20 cellular contexts compared by ENCODE assay signal in genomic region chr6:13472099-13472498, GRCh38. TPM values are rescaled to one million over a fixed set of nuclear protein-coding genes. Genes with fewer than 3 reads are reported as not detected.
DNase-seq lines count a peak whose midpoint lies in the region; ATAC-seq and TF ChIP-seq lines count a peak whose summit lies in the region.
"Had no signal": no experiment of that assay in that cellular context is flagged by ENCODE, and none has a peak within 500 bp of the region (broad histone marks: within the 10 kb centered on the region; RNA-seq: fewer than 3 reads in every experiment).

No MANE protein-coding gene starts in this region.

- no peak for TF ChIP-seq CTCF in BJ (IDR thresholded peaks at IDR 0.05; ENCODE audit: insufficient read depth, low read depth, low read length)
- TF ChIP-seq CTCF in astrocyte of the cerebellum (IDR thresholded peaks at IDR 0.05; ENCODE audit: low read depth, low read length, missing control alignments), result no peak
- TF ChIP-seq CTCF in tibial artery (IDR thresholded peaks at IDR 0.05), result no peak

- H3K27me3 ChIP-seq in BJ (ENCODE audit: control insufficient read depth, insufficient read depth, low read length), result no peaks in the 10 kb centered on the region
- no peaks in the 10 kb centered on the region for H3K27me3 ChIP-seq in tibial artery
- H3K27me3 ChIP-seq: SJSA1 had no signal

- CTCF ChIA-PET in BJ (lab: Yijun Ruan, JAX), result interaction anchor here (0.6 to 1.6 kb wide), 2 partner anchors 11 to 434 kb away, joined by 3 to 4 read pairs; no protein-coding TSS in a partner anchor

- DNase-seq in BJ (ENCODE audit: low read depth) (peak; percentile 76), EL (peak; percentile 8), astrocyte of the cerebellum (ENCODE audit: low read depth) (peak; percentile 75), fibroblast of peridontal ligament (ENCODE audit: extremely low read depth) (peak; percentile 89), tibial artery (no peak)
- DNase-seq: AML-193; CD4-positive, CD25-positive, alpha-beta regulatory T cell; COR-L47; DMS153; GOT3; NCI-H1048; NCI-H1436 treated with DMSO at 0.1 percent for 48 hours; NCI-H2029; NCI-H2171; NCI-H526 had no signal

- H3K36me3 ChIP-seq in BJ (ENCODE audit: control insufficient read depth, insufficient read depth, low read length) (no peaks in the 10 kb centered on the region), tibial artery (peaks cover 0 to 10% (median 0%) of the 10 kb centered on the region in 3 donors)

- no peak for ATAC-seq in HG03025 (IDR thresholded peaks at IDR 0.05; ENCODE audit: low FRiP score, unreplicated experiment)
- no peak for ATAC-seq in HG02763 (IDR thresholded peaks at IDR 0.05; ENCODE audit: unreplicated experiment)
- ATAC-seq: Panc1 had no signal

- no peak overlapping the region for H3K27ac ChIP-seq in tibial artery
- H3K27ac ChIP-seq: HL-60, SJSA1 had no signal

- POLR2A ChIA-PET in BJ (lab: Charles Lee), result no interaction called here

- in situ Hi-C loops in astrocyte of the cerebellum (cut with HindIII; ENCODE audit: low sequenced_read_pairs), result no loop called here

- H3K4me3 ChIP-seq in BJ (ENCODE audit: low read depth, low read length) (no peak overlapping the region), astrocyte of the cerebellum (ENCODE audit: low read depth, low read length) (no peak overlapping the region), tibial artery (no peak overlapping the region)
- H3K4me3 ChIP-seq: SJSA1 had no signal

- intact Hi-C loops in tibial artery (cut with DNase I; ENCODE audit: low total_unique reads), result no loop called here

- peaks cover 0 to 48% (median 8%) of the 10 kb centered on the region in 4 donors for H3K4me1 ChIP-seq in tibial artery

- H3K9me3 ChIP-seq in tibial artery, result no peaks in the 10 kb centered on the region
- H3K9me3 ChIP-seq: SJSA1 had no signal

RNA-seq across cellular contexts. Expression of gene GFOD1, which starts 15.3 kb away (rescaled TPM):
- 0.76 and 0.89 TPM in 2 replicates for polyA plus RNA-seq in BJ (2011; rRNA removed)
- polyA minus RNA-seq in BJ (2011; rRNA and poly(A)+ RNA removed), result 1.7 and 1.9 TPM in 2 replicates

Comparison
In these comparisons a context has a peak if more than half of its experiments do, and no peak if none do; other contexts are left out.
1. DNase-seq: peak in BJ (single experiment), EL (single experiment), astrocyte of the cerebellum (single experiment) and fibroblast of peridontal ligament (single experiment); none in tibial artery (0 of 2).